Comparison of ENCODE assay signal across 1 cellular context in the genomic region with DNA sequence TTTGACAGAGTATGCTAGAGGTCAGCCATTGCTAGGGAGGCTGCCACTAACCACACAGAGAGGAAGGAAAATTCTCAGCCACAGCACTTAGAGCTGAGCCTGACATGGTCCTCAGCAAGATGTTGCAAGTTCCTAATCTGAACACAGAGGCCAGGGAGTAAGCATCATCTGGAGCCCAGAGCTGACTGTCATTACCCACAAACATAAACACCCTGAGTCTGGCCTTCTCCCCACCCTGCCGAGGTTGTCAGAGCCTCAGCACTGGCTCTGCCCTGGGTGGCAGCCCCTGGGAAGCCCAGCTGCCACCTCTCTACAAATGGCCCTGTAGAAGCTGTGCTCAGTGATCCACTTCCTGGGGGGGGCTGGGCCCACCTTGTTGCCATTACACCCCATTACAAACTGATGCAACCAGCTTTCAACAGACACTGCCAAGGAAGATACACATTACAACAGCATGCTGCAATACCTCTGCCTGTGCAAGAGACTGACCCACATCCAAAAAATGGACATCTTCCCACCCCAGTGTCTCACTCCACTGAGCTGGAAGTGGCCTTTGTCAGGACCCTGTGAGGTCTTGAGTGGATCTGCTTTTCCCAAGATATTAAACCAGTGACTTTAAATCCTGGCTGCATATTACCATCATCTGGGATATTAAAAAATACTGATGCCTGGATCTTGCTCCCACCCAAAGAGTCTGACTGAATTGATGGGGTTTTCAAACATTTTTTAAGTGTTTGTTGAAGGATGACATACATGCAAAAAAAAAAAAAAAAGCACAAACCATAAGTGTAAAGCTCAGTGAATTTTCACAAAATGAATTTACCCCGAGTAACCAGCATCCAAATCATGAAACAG.
TF ChIP-seq lines count a peak whose summit lies in the region.

No MANE protein-coding gene starts in this region.

TF ChIP-seq in HEK293, 187 proteins besides CTCF, POLR2A, EP300 and RAD21 (continued from another document and continues in another):
- TF ChIP-seq, protein P1, sequence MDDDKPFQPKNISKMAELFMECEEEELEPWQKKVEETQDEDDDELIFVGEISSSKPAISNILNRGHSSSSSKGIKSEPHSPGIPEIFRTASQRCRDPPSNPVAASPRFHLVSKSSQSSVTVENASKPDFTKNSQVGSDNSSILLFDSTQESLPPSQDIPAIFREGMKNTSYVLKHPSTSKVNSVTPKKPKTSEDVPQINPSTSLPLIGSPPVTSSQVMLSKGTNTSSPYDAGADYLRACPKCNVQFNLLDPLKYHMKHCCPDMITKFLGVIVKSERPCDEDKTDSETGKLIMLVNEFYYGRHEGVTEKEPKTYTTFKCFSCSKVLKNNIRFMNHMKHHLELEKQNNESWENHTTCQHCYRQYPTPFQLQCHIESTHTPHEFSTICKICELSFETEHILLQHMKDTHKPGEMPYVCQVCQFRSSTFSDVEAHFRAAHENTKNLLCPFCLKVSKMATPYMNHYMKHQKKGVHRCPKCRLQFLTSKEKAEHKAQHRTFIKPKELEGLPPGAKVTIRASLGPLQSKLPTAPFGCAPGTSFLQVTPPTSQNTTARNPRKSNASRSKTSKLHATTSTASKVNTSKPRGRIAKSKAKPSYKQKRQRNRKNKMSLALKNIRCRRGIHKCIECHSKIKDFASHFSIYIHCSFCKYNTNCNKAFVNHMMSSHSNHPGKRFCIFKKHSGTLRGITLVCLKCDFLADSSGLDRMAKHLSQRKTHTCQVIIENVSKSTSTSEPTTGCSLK (tag by site-specific recombination; IDR thresholded peaks at IDR 0.05) = no peak
- TF ChIP-seq ZNF544 (tag by site-specific recombination; IDR thresholded peaks at IDR 0.05) = no peak
- TF ChIP-seq, protein P2, sequence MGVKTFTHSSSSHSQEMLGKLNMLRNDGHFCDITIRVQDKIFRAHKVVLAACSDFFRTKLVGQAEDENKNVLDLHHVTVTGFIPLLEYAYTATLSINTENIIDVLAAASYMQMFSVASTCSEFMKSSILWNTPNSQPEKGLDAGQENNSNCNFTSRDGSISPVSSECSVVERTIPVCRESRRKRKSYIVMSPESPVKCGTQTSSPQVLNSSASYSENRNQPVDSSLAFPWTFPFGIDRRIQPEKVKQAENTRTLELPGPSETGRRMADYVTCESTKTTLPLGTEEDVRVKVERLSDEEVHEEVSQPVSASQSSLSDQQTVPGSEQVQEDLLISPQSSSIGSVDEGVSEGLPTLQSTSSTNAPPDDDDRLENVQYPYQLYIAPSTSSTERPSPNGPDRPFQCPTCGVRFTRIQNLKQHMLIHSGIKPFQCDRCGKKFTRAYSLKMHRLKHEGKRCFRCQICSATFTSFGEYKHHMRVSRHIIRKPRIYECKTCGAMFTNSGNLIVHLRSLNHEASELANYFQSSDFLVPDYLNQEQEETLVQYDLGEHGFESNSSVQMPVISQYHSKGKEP (tag by site-specific recombination; IDR thresholded peaks at IDR 0.05) = no peak
- no peak for TF ChIP-seq KLF10 (tag by site-specific recombination; IDR thresholded peaks at IDR 0.05)
- TF ChIP-seq ZNF112 (tag by site-specific recombination; IDR thresholded peaks at IDR 0.05) = no peak
- no peak for TF ChIP-seq EGR2 (tag by site-specific recombination; IDR thresholded peaks at IDR 0.05; ENCODE audit: low read depth)
- no peak for TF ChIP-seq SCRT1 (tag by site-specific recombination; IDR thresholded peaks at IDR 0.05; ENCODE audit: borderline replicate concordance)
- TF ChIP-seq, protein P3, sequence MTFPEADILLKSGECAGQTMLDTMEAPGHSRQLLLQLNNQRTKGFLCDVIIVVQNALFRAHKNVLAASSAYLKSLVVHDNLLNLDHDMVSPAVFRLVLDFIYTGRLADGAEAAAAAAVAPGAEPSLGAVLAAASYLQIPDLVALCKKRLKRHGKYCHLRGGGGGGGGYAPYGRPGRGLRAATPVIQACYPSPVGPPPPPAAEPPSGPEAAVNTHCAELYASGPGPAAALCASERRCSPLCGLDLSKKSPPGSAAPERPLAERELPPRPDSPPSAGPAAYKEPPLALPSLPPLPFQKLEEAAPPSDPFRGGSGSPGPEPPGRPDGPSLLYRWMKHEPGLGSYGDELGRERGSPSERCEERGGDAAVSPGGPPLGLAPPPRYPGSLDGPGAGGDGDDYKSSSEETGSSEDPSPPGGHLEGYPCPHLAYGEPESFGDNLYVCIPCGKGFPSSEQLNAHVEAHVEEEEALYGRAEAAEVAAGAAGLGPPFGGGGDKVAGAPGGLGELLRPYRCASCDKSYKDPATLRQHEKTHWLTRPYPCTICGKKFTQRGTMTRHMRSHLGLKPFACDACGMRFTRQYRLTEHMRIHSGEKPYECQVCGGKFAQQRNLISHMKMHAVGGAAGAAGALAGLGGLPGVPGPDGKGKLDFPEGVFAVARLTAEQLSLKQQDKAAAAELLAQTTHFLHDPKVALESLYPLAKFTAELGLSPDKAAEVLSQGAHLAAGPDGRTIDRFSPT (tag by site-specific recombination; IDR thresholded peaks at IDR 0.05) = no peak
- TF ChIP-seq HOXD13 (CRISPR knock-in tag; IDR thresholded peaks at IDR 0.05; ENCODE audit: borderline replicate concordance) = no peak
- TF ChIP-seq KLF1 (tag by site-specific recombination; IDR thresholded peaks at IDR 0.05) = no peak
- TF ChIP-seq, protein P4, sequence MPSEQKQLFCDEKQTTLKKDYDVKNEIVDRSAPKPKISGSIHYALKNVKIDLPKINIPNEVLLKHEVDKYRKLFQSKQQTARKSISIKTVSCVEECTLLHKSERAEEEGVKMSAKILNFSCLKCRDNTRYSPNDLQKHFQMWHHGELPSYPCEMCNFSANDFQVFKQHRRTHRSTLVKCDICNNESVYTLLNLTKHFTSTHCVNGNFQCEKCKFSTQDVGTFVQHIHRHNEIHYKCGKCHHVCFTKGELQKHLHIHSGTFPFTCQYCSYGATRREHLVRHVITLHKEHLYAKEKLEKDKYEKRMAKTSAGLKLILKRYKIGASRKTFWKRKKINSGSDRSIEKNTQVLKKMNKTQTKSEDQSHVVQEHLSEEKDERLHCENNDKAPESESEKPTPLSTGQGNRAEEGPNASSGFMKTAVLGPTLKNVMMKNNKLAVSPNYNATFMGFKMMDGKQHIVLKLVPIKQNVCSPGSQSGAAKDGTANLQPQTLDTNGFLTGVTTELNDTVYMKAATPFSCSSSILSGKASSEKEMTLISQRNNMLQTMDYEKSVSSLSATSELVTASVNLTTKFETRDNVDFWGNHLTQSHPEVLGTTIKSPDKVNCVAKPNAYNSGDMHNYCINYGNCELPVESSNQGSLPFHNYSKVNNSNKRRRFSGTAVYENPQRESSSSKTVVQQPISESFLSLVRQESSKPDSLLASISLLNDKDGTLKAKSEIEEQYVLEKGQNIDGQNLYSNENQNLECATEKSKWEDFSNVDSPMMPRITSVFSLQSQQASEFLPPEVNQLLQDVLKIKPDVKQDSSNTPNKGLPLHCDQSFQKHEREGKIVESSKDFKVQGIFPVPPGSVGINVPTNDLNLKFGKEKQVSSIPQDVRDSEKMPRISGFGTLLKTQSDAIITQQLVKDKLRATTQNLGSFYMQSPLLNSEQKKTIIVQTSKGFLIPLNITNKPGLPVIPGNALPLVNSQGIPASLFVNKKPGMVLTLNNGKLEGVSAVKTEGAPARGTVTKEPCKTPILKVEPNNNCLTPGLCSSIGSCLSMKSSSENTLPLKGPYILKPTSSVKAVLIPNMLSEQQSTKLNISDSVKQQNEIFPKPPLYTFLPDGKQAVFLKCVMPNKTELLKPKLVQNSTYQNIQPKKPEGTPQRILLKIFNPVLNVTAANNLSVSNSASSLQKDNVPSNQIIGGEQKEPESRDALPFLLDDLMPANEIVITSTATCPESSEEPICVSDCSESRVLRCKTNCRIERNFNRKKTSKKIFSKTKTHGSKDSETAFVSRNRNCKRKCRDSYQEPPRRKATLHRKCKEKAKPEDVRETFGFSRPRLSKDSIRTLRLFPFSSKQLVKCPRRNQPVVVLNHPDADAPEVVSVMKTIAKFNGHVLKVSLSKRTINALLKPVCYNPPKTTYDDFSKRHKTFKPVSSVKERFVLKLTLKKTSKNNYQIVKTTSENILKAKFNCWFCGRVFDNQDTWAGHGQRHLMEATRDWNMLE (tag by site-specific recombination; conservative IDR thresholded peaks at IDR 0.05; ENCODE audit: low read depth) = no peak
- TF ChIP-seq IKZF3 (tag by site-specific recombination; IDR thresholded peaks at IDR 0.05) = no peak
- no peak for TF ChIP-seq SP7 (tag by site-specific recombination; IDR thresholded peaks at IDR 0.05)
- no peak for TF ChIP-seq ZNF626 (tag by site-specific recombination; IDR thresholded peaks at IDR 0.05)
- TF ChIP-seq, protein P5, sequence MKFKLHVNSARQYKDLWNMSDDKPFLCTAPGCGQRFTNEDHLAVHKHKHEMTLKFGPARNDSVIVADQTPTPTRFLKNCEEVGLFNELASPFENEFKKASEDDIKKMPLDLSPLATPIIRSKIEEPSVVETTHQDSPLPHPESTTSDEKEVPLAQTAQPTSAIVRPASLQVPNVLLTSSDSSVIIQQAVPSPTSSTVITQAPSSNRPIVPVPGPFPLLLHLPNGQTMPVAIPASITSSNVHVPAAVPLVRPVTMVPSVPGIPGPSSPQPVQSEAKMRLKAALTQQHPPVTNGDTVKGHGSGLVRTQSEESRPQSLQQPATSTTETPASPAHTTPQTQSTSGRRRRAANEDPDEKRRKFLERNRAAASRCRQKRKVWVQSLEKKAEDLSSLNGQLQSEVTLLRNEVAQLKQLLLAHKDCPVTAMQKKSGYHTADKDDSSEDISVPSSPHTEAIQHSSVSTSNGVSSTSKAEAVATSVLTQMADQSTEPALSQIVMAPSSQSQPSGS (tag by site-specific recombination; IDR thresholded peaks at IDR 0.05; ENCODE audit: low read depth) = no peak
- TF ChIP-seq, protein P6, sequence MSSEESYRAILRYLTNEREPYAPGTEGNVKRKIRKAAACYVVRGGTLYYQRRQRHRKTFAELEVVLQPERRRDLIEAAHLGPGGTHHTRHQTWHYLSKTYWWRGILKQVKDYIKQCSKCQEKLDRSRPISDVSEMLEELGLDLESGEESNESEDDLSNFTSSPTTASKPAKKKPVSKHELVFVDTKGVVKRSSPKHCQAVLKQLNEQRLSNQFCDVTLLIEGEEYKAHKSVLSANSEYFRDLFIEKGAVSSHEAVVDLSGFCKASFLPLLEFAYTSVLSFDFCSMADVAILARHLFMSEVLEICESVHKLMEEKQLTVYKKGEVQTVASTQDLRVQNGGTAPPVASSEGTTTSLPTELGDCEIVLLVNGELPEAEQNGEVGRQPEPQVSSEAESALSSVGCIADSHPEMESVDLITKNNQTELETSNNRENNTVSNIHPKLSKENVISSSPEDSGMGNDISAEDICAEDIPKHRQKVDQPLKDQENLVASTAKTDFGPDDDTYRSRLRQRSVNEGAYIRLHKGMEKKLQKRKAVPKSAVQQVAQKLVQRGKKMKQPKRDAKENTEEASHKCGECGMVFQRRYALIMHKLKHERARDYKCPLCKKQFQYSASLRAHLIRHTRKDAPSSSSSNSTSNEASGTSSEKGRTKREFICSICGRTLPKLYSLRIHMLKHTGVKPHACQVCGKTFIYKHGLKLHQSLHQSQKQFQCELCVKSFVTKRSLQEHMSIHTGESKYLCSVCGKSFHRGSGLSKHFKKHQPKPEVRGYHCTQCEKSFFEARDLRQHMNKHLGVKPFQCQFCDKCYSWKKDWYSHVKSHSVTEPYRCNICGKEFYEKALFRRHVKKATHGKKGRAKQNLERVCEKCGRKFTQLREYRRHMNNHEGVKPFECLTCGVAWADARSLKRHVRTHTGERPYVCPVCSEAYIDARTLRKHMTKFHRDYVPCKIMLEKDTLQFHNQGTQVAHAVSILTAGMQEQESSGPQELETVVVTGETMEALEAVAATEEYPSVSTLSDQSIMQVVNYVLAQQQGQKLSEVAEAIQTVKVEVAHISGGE (tag by site-specific recombination; conservative IDR thresholded peaks at IDR 0.05; ENCODE audit: low read depth) = no peak
- no peak for TF ChIP-seq MEIS1 (CRISPR knock-in tag; IDR thresholded peaks at IDR 0.05; ENCODE audit: borderline replicate concordance)
- TF ChIP-seq, protein P7, sequence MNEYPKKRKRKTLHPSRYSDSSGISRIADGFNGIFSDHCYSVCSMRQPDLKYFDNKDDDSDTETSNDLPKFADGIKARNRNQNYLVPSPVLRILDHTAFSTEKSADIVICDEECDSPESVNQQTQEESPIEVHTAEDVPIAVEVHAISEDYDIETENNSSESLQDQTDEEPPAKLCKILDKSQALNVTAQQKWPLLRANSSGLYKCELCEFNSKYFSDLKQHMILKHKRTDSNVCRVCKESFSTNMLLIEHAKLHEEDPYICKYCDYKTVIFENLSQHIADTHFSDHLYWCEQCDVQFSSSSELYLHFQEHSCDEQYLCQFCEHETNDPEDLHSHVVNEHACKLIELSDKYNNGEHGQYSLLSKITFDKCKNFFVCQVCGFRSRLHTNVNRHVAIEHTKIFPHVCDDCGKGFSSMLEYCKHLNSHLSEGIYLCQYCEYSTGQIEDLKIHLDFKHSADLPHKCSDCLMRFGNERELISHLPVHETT (tag by site-specific recombination; IDR thresholded peaks at IDR 0.05) = no peak
- TF ChIP-seq ZNF610 (tag by site-specific recombination; IDR thresholded peaks at IDR 0.05; ENCODE audit: borderline replicate concordance) = no peak
- no peak for TF ChIP-seq ZNF23 (tag by site-specific recombination; IDR thresholded peaks at IDR 0.05; ENCODE audit: borderline replicate concordance)
- no peak for TF ChIP-seq ZNF404 (tag by site-specific recombination; IDR thresholded peaks at IDR 0.05)
- peak; percentile 25; the same call in 1 of the 2 replicates for TF ChIP-seq ZBTB20 (tag by site-specific recombination; IDR thresholded peaks at IDR 0.05)
- no peak for TF ChIP-seq ZNF174 (tag by site-specific recombination; IDR thresholded peaks at IDR 0.05)
- no peak for TF ChIP-seq SCRT2 (tag by site-specific recombination; IDR thresholded peaks at IDR 0.05)
- TF ChIP-seq ZNF426 (tag by site-specific recombination; IDR thresholded peaks at IDR 0.05) = no peak
- TF ChIP-seq HOXA7 (CRISPR knock-in tag; IDR thresholded peaks at IDR 0.05; ENCODE audit: borderline replicate concordance) = no peak
- TF ChIP-seq, protein P8, sequence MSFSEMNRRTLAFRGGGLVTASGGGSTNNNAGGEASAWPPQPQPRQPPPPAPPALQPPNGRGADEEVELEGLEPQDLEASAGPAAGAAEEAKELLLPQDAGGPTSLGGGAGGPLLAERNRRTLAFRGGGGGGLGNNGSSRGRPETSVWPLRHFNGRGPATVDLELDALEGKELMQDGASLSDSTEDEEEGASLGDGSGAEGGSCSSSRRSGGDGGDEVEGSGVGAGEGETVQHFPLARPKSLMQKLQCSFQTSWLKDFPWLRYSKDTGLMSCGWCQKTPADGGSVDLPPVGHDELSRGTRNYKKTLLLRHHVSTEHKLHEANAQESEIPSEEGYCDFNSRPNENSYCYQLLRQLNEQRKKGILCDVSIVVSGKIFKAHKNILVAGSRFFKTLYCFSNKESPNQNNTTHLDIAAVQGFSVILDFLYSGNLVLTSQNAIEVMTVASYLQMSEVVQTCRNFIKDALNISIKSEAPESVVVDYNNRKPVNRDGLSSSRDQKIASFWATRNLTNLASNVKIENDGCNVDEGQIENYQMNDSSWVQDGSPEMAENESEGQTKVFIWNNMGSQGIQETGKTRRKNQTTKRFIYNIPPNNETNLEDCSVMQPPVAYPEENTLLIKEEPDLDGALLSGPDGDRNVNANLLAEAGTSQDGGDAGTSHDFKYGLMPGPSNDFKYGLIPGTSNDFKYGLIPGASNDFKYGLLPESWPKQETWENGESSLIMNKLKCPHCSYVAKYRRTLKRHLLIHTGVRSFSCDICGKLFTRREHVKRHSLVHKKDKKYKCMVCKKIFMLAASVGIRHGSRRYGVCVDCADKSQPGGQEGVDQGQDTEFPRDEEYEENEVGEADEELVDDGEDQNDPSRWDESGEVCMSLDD (tag by site-specific recombination; IDR thresholded peaks at IDR 0.05) = 0 out of 2 replicates have a peak, but pooled peaks have one; percentile 13
- TF ChIP-seq ZNF155 (tag by site-specific recombination; IDR thresholded peaks at IDR 0.05) = no peak
- no peak for TF ChIP-seq ZNF169 (tag by site-specific recombination; IDR thresholded peaks at IDR 0.05)
